8 cellular contexts compared by ENCODE assay signal in genomic region chr7:75739796-75740672, GRCh38. TPM values are rescaled to one million over a fixed set of nuclear protein-coding genes. Genes with fewer than 3 reads are reported as not detected.
A peak's percentile ranks its signal among the peaks of the same experiment; 100 is the strongest.
DNase-seq lines count a peak whose midpoint lies in the region; TF ChIP-seq lines count a peak whose summit lies in the region.

No MANE protein-coding gene starts in this region.

- H3K4me3 Mint-ChIP-seq in MCF 10A (ENCODE audit: unreplicated experiment), result peak overlapping the region; percentile 84

- POLR2A ChIA-PET in MCF 10A (lab: Yijun Ruan, JAX), result interaction anchor here (0.6 to 3.7 kb wide), 5 partner anchors 12 to 70 kb away, joined by 3 to 20 read pairs (median 3); no protein-coding TSS in a partner anchor

- peaks cover 6% of the 10 kb centered on the region for H3K4me1 Mint-ChIP-seq in MCF 10A (ENCODE audit: insufficient read depth, unreplicated experiment)

- peak overlapping the region; percentile 99 for H3K4me3 ChIP-seq in HUES64 (ENCODE audit: low read length)
- H3K4me3 ChIP-seq in mononuclear cell (ENCODE audit: low read length), result peak overlapping the region; percentile 80

- H3K27ac Mint-ChIP-seq in MCF 10A (ENCODE audit: low read depth, unreplicated experiment), result no peak overlapping the region

- H3K27me3 Mint-ChIP-seq in MCF 10A (ENCODE audit: insufficient read depth, unreplicated experiment), result no peaks in the 10 kb centered on the region

- H3K36me3 ChIP-seq in HUES64 (ENCODE audit: insufficient read depth, low read length), result no peaks in the 10 kb centered on the region

- peaks cover 5% of the 10 kb centered on the region; the same call in 1 of the 2 replicates for H3K4me1 ChIP-seq in HUES64 (ENCODE audit: insufficient read depth, low read length)
- H3K4me1 ChIP-seq in mononuclear cell (ENCODE audit: insufficient read depth, low read length), result peaks cover 40% of the 10 kb centered on the region

- peaks cover 6% of the 10 kb centered on the region for H3K36me3 Mint-ChIP-seq in MCF 10A (ENCODE audit: insufficient read depth, unreplicated experiment)

- WGBS in HUES64, result 56% methylated on average over 23 of the region's 26 CpGs

- DNase-seq in NCI-H2107 treated with DMSO at 0.1 percent for 48 hours (lab: John Stamatoyannopoulos, UW; ENCODE audit: unreplicated experiment) (peak; percentile 6), NCI-H2107 (lab: John Stamatoyannopoulos, UW) (no peak), MCF 10A (ENCODE audit: unreplicated experiment) (no peak), HuH-7.5 (ENCODE audit: low spot score) (no peak), glomerular visceral epithelial cell (ENCODE audit: extremely low spot score) (no peak), NCI-H2081 (lab: John Stamatoyannopoulos, UW) (no peak)

- BruUV-seq in MCF 10A (replicated peaks; lab: Mats Ljungman, UMichigan), result no TSS peak

- intact Hi-C loops in MCF 10A (cut with micrococcal nuclease), result no loop called here

- peak overlapping the region; percentile 49; the same call in 1 of the 2 replicates for H3K27ac ChIP-seq in HUES64 (ENCODE audit: low read depth, low read length)

- H3K9me3 ChIP-seq in HUES64 (ENCODE audit: insufficient read depth, low read depth, low read length), result no peaks in the 10 kb centered on the region
- no peaks in the 10 kb centered on the region for H3K9me3 ChIP-seq in mononuclear cell (ENCODE audit: low read depth, low read length)

- no peaks in the 10 kb centered on the region for H3K9me3 Mint-ChIP-seq in MCF 10A (ENCODE audit: unreplicated experiment)

- peak overlapping the region; percentile 57 for H3K9ac ChIP-seq in HUES64 (ENCODE audit: low read depth, low read length)

- peaks cover 13% of the 10 kb centered on the region for H3K27me3 ChIP-seq in HUES64 (ENCODE audit: insufficient read depth, low read length)
- no peaks in the 10 kb centered on the region for H3K27me3 ChIP-seq in mononuclear cell (ENCODE audit: insufficient read depth, low read length)

- CTCF ChIA-PET in MCF 10A (lab: Yijun Ruan, JAX), result interaction anchor here (0.7 to 1.7 kb wide), 2 partner anchors 16 to 22 kb away, joined by 4 to 7 read pairs; no protein-coding TSS in a partner anchor

- TF ChIP-seq CTCF in MCF 10A (IDR thresholded peaks at IDR 0.05; ENCODE audit: unreplicated experiment), result no peak

RNA-seq across cellular contexts. Expression of gene HIP1, which starts 1.3 kb away (rescaled TPM):
- polyA plus RNA-seq in HUES64 (2013, experiment 1 of 2), result 47.4 TPM
- polyA plus RNA-seq in HUES64 (2013, experiment 2 of 2), result 48.6 TPM
- total RNA-seq in MCF 10A (2022) (11.1 and 12.0 TPM in 2 replicates), mononuclear cell (4.2 TPM)

RNA-seq across cellular contexts. Expression of gene CCL26, which starts 32.0 kb away (rescaled TPM):
- polyA plus RNA-seq in HUES64 (2013, experiment 1 of 2), result 5.3 TPM
- polyA plus RNA-seq in HUES64 (2013, experiment 2 of 2), result 5.3 TPM
- not detected in 2 replicates for total RNA-seq in MCF 10A (2022)
- not detected for total RNA-seq in mononuclear cell
